Comparison of ENCODE assay signal across 34 cellular contexts in the genomic region with DNA sequence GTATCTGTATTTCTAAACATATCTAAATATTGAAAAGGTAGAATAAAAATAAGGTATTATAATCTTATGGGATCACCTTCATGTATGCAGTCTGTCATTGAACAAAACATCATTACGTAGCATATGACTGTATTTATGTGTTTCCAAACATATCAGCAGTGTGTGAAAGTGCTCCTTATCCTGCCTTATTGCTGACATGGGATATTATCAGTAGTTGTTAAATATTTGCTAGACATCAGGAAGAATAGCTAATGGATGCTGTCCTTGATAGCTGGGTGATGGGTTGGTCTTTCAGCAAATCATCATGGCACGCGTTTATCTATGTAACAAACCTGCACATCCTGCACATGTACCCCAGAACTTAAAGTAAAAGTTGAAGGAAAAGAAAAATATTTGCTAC. TPM values are rescaled to one million over a fixed set of nuclear protein-coding genes. Genes with fewer than 3 reads are reported as not detected.
"Had no signal": no experiment of that assay in that cellular context is flagged by ENCODE, and none has a peak within 500 bp of the region (broad histone marks: within the 10 kb centered on the region; RNA-seq: fewer than 3 reads in every experiment).

No MANE protein-coding gene starts in this region.

- FAIRE-seq: endometrium, endothelial cell of umbilical vein, frontal cortex had no signal

- H3K9me3 ChIP-seq: ascending aorta, breast epithelium, colonic mucosa had no signal

- H3K27ac ChIP-seq: ascending aorta, breast epithelium, cardiac muscle cell, colonic mucosa, epithelial cell of prostate, heart left ventricle, WERI-Rb-1 had no signal

- ATAC-seq: activated CD4-positive, CD25-positive, alpha-beta regulatory T cell treated with anti-CD3 and anti-CD28 coated beads, Interleukin-2, amount 50 U/mL, for 24 hours; activated CD8-positive, alpha-beta memory T cell treated with anti-CD3 and anti-CD28 coated beads, Interleukin-2, amount 10 ng/mL, durations not matched to agents 7 days and 5 days; activated CD8-positive, alpha-beta T cell treated with anti-CD3 and anti-CD28 coated beads, Interleukin-2, amount 10 ng/mL, durations not matched to agents 7 days and 5 days; activated naive CD4-positive, alpha-beta T cell treated with anti-CD3 and anti-CD28 coated beads, Interleukin-2, amount 50 U/mL, for 72 hours; heart left ventricle; T-helper 17 cell had no signal

- H3K36me3 ChIP-seq: ascending aorta, breast epithelium, cardiac muscle cell, colonic mucosa, heart left ventricle, WERI-Rb-1 had no signal

- H3K4me3 ChIP-seq: ascending aorta, breast epithelium, cardiac muscle cell, colonic mucosa, heart left ventricle had no signal

- H3K4me1 ChIP-seq: ascending aorta, breast epithelium, colonic mucosa had no signal

- H3K27me3 ChIP-seq: ascending aorta, breast epithelium, cardiac muscle cell, colonic mucosa, heart left ventricle had no signal

- DNase-seq: activated B cell treated with CpG ODN at 0.5 μM for 24 hours; activated CD4-positive, alpha-beta memory T cell treated with anti-CD3 and anti-CD28 coated beads for 36 hours; activated CD4-positive, alpha-beta T cell treated with anti-CD3 and anti-CD28 coated beads for 48 hours; activated CD8-positive, alpha-beta memory T cell treated with anti-CD3 and anti-CD28 coated beads, Interleukin-2, amount 10 ng/mL, durations not matched to agents 7 days and 5 days; activated CD8-positive, alpha-beta memory T cell treated with anti-CD3 and anti-CD28 coated beads, Interleukin-2, amount 50 U/mL, for 4 hours; activated CD8-positive, alpha-beta T cell treated with anti-CD3 and anti-CD28 coated beads, Interleukin-2, amount 10 ng/mL, durations not matched to agents 7 days and 5 days; activated gamma-delta T cell; activated naive CD4-positive, alpha-beta T cell; activated naive CD4-positive, alpha-beta T cell treated with anti-CD3 and anti-CD28 coated beads, Interleukin-2, amount 10 ng/mL, durations not matched to agents 7 days and 5 days; activated naive CD8-positive, alpha-beta T cell treated with anti-CD3 and anti-CD28 coated beads, Interleukin-2, amount 10 ng/mL, durations not matched to agents 7 days and 5 days; activated T-cell treated with anti-CD3 and anti-CD28 coated beads, Interleukin-2, amount 50 U/mL, for 1 hour; activated T-cell treated with anti-CD3 and anti-CD28 coated beads, Interleukin-2, amount 50 U/mL, for 48 hours; central memory CD4-positive, alpha-beta T cell; cerebellar nuclear complex; colonic mucosa; effector CD8-positive, alpha-beta T cell; foreskin fibroblast; heart left ventricle; T-helper 1 cell; T-helper 17 cell; T1000; WERI-Rb-1 had no signal

RNA-seq across cellular contexts. Expression of a gene that starts 59.1 kb away (rescaled TPM):
- total RNA-seq: activated B cell treated with CpG ODN at 0.5 μM for 24 hours; activated CD4-positive, alpha-beta memory T cell treated with anti-CD3 and anti-CD28 coated beads for 36 hours; activated CD8-positive, alpha-beta memory T cell treated with anti-CD3 and anti-CD28 coated beads for 36 hours; activated CD8-positive, alpha-beta memory T cell treated with anti-CD3 and anti-CD28 coated beads, Interleukin-2, amount 10 ng/mL, durations not matched to agents 7 days and 5 days; activated CD8-positive, alpha-beta T cell treated with anti-CD3 and anti-CD28 coated beads, Interleukin-2, amount 10 ng/mL, durations not matched to agents 7 days and 5 days; activated naive CD4-positive, alpha-beta T cell treated with anti-CD3 and anti-CD28 coated beads, Interleukin-2, amount 50 U/mL, for 72 hours; activated naive CD8-positive, alpha-beta T cell treated with anti-CD3 and anti-CD28 coated beads, Interleukin-2, amount 10 ng/mL, durations not matched to agents 7 days and 5 days; activated T-helper 1 cell treated with anti-CD3 and anti-CD28 coated beads, Interleukin-12 subunit alpha, Interleukin-12 subunit beta, Interleukin-2, Interleukin-4 antibody, amounts not matched to agents 30 ng/mL and 10 ng/mL and 1 ng/mL, durations not matched to agents 14 hours and 24 hours and 36 hours; dermis microvascular lymphatic vessel endothelial cell; endothelial cell of umbilical vein had no signal
- polyA plus RNA-seq: endothelial cell of umbilical vein had no signal
